In genomic region chr12:11648514-11649412, GRCh38 we compare ENCODE assay signal across 1 cellular context.
TF ChIP-seq lines count a peak whose summit lies in the region.

No MANE protein-coding gene starts in this region.

TF ChIP-seq in HepG2, 621 proteins besides CTCF, POLR2A, EP300 and RAD21 (continued from another document and continues in another):
- TF ChIP-seq RERE (CRISPR knock-in tag; IDR thresholded peaks at IDR 0.05; ENCODE audit: low read depth) (no peak), SP4 (CRISPR knock-in tag; IDR thresholded peaks at IDR 0.05) (0 out of 2 replicates have a peak, but pooled peaks have one; percentile 20), TBP (CRISPR knock-in tag; IDR thresholded peaks at IDR 0.05) (no peak), ZNF335 (CRISPR knock-in tag; IDR thresholded peaks at IDR 0.05) (0 out of 2 replicates have a peak, but pooled peaks have one; percentile 41), MYPOP (CRISPR knock-in tag; IDR thresholded peaks at IDR 0.05) (peak; percentile 57; the same call in 1 of the 2 replicates), ZNF788 (CRISPR knock-in tag; IDR thresholded peaks at IDR 0.05; ENCODE audit: borderline replicate concordance) (0 out of 2 replicates have a peak, but pooled peaks have one; percentile 35), PRDM10 (CRISPR knock-in tag; IDR thresholded peaks at IDR 0.05; ENCODE audit: low read depth) (peak; percentile 90), ATF4 (CRISPR knock-in tag; IDR thresholded peaks at IDR 0.05) (peak in 1 of 2 experiments; percentile 39; a peak in 1 of 4 replicates), UBTF (CRISPR knock-in tag; IDR thresholded peaks at IDR 0.05) (peak; percentile 49; the same call in 1 of the 2 replicates), FOXA3 (CRISPR knock-in tag; IDR thresholded peaks at IDR 0.05) (0 out of 2 replicates have a peak, but pooled peaks have one; percentile 9), ZNF609 (CRISPR knock-in tag; IDR thresholded peaks at IDR 0.05; ENCODE audit: borderline replicate concordance) (peak; percentile 46; the same call in 1 of the 2 replicates), CEBPZ (IDR thresholded peaks at IDR 0.05; ENCODE audit: low read length) (no peak), TCF12 (IDR thresholded peaks at IDR 0.05) (no peak), TCF12 (CRISPR knock-in tag; IDR thresholded peaks at IDR 0.05) (no peak), SOX13 (IDR thresholded peaks at IDR 0.05) (peak; percentile 91), SOX13 (CRISPR knock-in tag; conservative IDR thresholded peaks at IDR 0.05 in 1 of 2, IDR thresholded peaks at IDR 0.05 in 1 of 2) (peak in 1 of 2 experiments; percentile 92; a peak in 2 of 4 replicates), TCF7 (IDR thresholded peaks at IDR 0.05; ENCODE audit: low read depth) (0 out of 2 replicates have a peak, but pooled peaks have one; percentile 9), SYNCRIP (IDR thresholded peaks at IDR 0.05; ENCODE audit: insufficient read depth, low read depth, low read length) (no peak), GABPB1 (CRISPR knock-in tag; IDR thresholded peaks at IDR 0.05) (peak; percentile 54; the same call in 1 of the 2 replicates), ZBTB2 (CRISPR knock-in tag; IDR thresholded peaks at IDR 0.05; ENCODE audit: low read depth) (0 out of 2 replicates have a peak, but pooled peaks have one; percentile 53), SKI (IDR thresholded peaks at IDR 0.05; ENCODE audit: partially characterized antibody) (peak; percentile 44), RBFOX2 (IDR thresholded peaks at IDR 0.05; ENCODE audit: low read depth, low read length) (peak; percentile 89), MXD1 (CRISPR knock-in tag; IDR thresholded peaks at IDR 0.05) (no peak)
